In the genomic region with DNA sequence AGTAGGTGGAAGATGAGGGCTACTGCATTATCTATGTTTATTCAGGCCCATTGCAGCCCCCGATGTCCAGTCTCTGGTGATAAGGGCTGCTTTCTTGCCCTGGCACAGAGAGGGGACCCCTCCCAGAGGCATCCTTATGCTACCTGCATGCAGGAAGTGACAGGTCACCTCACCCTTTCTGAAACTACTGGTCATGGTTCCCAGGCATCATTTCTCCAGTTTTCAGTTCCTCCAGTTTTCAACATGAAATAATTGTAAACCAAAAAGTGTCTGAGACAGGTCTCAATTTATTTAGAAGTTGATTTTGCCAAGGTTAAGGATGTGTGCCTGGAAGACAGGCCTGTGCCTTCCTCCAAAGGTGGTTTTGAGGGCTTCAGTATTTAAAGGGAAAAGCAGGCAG, we compare ENCODE assay signal across 22 cellular contexts.
"Had no signal": no experiment of that assay in that cellular context is flagged by ENCODE, and none has a peak within 500 bp of the region (broad histone marks: within the 10 kb centered on the region; RNA-seq: fewer than 3 reads in every experiment).

No MANE protein-coding gene starts in this region.

- H3K4me3 Mint-ChIP-seq: immature natural killer cell; memory B cell; natural killer cell treated with Interleukin-12 subunit alpha and Interleukin-12 subunit beta and Interleukin-15 and Interleukin-18, amount 100 ng/mL, for 72 hours; stimulated activated naive B cell treated with anti-CD40 and anti-IgM and Interleukin-4, amounts not matched to agents 10 μg/mL and 1 μg/mL and 100 μg/mL, for 72 hours; stimulated activated naive CD8-positive, alpha-beta T cell treated with anti-CD3 and anti-CD28 coated beads, Interleukin-15, amount 100 ng/mL, for 72 hours had no signal

- H3K4me1 ChIP-seq: gastrocnemius medialis, left lung, lower lobe of right lung, upper lobe of right lung, vagina had no signal

- DNase-seq: cortex of kidney; effector CD8-positive, alpha-beta T cell; gastrocnemius medialis; immature natural killer cell; left lung; lower lobe of right lung; midbrain; sigmoid colon; stimulated activated CD4-positive, alpha-beta T cell treated with anti-CD3 and anti-CD28 coated beads, Interleukin-2, amount 100 ng/mL, for 24 hours; stimulated activated CD4-positive, alpha-beta T cell treated with anti-CD3 and anti-CD28 coated beads, Interleukin-4, amount 100 ng/mL, for 4 hours; stimulated activated naive B cell treated with anti-CD40 and anti-IgM and Interleukin-4, amounts not matched to agents 10 μg/mL and 1 μg/mL and 100 μg/mL, for 72 hours; stimulated activated naive CD8-positive, alpha-beta T cell treated with anti-CD3 and anti-CD28 coated beads, Interleukin-15, amount 100 ng/mL, for 72 hours; testis; upper lobe of right lung had no signal

- H3K36me3 Mint-ChIP-seq: memory B cell; stimulated activated naive B cell treated with anti-CD40 and anti-IgM and Interleukin-4, amounts not matched to agents 10 μg/mL and 1 μg/mL and 100 μg/mL, for 72 hours had no signal

- H3K4me3 ChIP-seq: dorsolateral prefrontal cortex, esophagus muscularis mucosa, gastrocnemius medialis, left lung, lower lobe of right lung, sigmoid colon, skin epidermis, testis, tibial nerve, upper lobe of right lung, vagina had no signal

- H3K9me3 ChIP-seq: gastrocnemius medialis, sigmoid colon, testis, vagina had no signal

- H3K36me3 ChIP-seq: esophagus muscularis mucosa, gastrocnemius medialis, left lung, lower lobe of right lung, neutrophil, sigmoid colon, tibial nerve, upper lobe of right lung, vagina had no signal

- H3K27ac Mint-ChIP-seq: immature natural killer cell; memory B cell; natural killer cell treated with Interleukin-12 subunit alpha and Interleukin-12 subunit beta and Interleukin-15 and Interleukin-18, amount 100 ng/mL, for 72 hours; stimulated activated naive CD8-positive, alpha-beta T cell treated with anti-CD3 and anti-CD28 coated beads, Interleukin-15, amount 100 ng/mL, for 72 hours had no signal

- H3K4me1 Mint-ChIP-seq: immature natural killer cell; memory B cell; stimulated activated naive CD8-positive, alpha-beta T cell treated with anti-CD3 and anti-CD28 coated beads, Interleukin-15, amount 100 ng/mL, for 72 hours had no signal

- H3K27me3 ChIP-seq: dorsolateral prefrontal cortex, gastrocnemius medialis, testis, tibial nerve, upper lobe of right lung, vagina had no signal

- H3K9me3 Mint-ChIP-seq: memory B cell had no signal

- ATAC-seq: gastrocnemius medialis; left lung; lower lobe of right lung; natural killer cell treated with Interleukin-12 subunit alpha and Interleukin-12 subunit beta and Interleukin-15 and Interleukin-18, amount 100 ng/mL, for 72 hours; stimulated activated naive B cell treated with anti-CD40 and anti-IgM and Interleukin-4, amounts not matched to agents 10 μg/mL and 1 μg/mL and 100 μg/mL, for 72 hours; stimulated activated naive CD8-positive, alpha-beta T cell treated with anti-CD3 and anti-CD28 coated beads, Interleukin-15, amount 100 ng/mL, for 72 hours; upper lobe of right lung had no signal

- H3K27ac ChIP-seq: dorsolateral prefrontal cortex, esophagus muscularis mucosa, gastrocnemius medialis, left lung, lower lobe of right lung, neutrophil, sigmoid colon, skin epidermis, testis, tibial nerve, upper lobe of right lung, vagina had no signal
